Comparison of ENCODE assay signal across 1 cellular context in genomic region chr2:108385411-108386071, GRCh38.
TF ChIP-seq lines count a peak whose summit lies in the region.

No MANE protein-coding gene starts in this region.

TF ChIP-seq in HepG2, 621 proteins besides CTCF, POLR2A, EP300 and RAD21 (continued from another document and continues in another):
- TF ChIP-seq GMEB1 (CRISPR knock-in tag; IDR thresholded peaks at IDR 0.05; ENCODE audit: borderline replicate concordance) = peak; percentile 46; the same call in 1 of the 2 replicates
- no peak for TF ChIP-seq PHF5A (CRISPR knock-in tag; IDR thresholded peaks at IDR 0.05; ENCODE audit: low read depth, unreplicated experiment)
- TF ChIP-seq ATRX (CRISPR knock-in tag; IDR thresholded peaks at IDR 0.05; ENCODE audit: borderline replicate concordance) = no peak
- TF ChIP-seq ZNF589 (CRISPR knock-in tag; conservative IDR thresholded peaks at IDR 0.05) = no peak
- 0 out of 2 replicates have a peak, but pooled peaks have one; percentile 2 for TF ChIP-seq CEBPB (IDR thresholded peaks at IDR 0.05; ENCODE audit: borderline replicate concordance, low read depth, low read length)
- no peak for TF ChIP-seq REL (CRISPR knock-in tag; conservative IDR thresholded peaks at IDR 0.05)
- TF ChIP-seq ZNF644 (CRISPR knock-in tag; IDR thresholded peaks at IDR 0.05; ENCODE audit: low read depth) = peak; percentile 65
- TF ChIP-seq GABPA (IDR thresholded peaks at IDR 0.05; ENCODE audit: low read depth, low read length) = no peak
- peak; percentile 43 for TF ChIP-seq GABPA (CRISPR knock-in tag; IDR thresholded peaks at IDR 0.05; ENCODE audit: low read depth)
- 0 out of 2 replicates have a peak, but pooled peaks have one; percentile 50 for TF ChIP-seq SMAD3 (CRISPR knock-in tag; IDR thresholded peaks at IDR 0.05)
- no peak for TF ChIP-seq SAFB2 (CRISPR knock-in tag; IDR thresholded peaks at IDR 0.05; ENCODE audit: borderline replicate concordance, low read depth)
- TF ChIP-seq ZNF20 (CRISPR knock-in tag; IDR thresholded peaks at IDR 0.05) = no peak
- peak; percentile 58; the same call in 1 of the 2 replicates for TF ChIP-seq NCOA2 (CRISPR knock-in tag; IDR thresholded peaks at IDR 0.05)
- peak; percentile 68; the same call in 1 of the 2 replicates for TF ChIP-seq RCOR2 (CRISPR knock-in tag; IDR thresholded peaks at IDR 0.05)
- no peak for TF ChIP-seq STAT5B (CRISPR knock-in tag; IDR thresholded peaks at IDR 0.05)
- TF ChIP-seq HMGA1 (CRISPR knock-in tag; conservative IDR thresholded peaks at IDR 0.05) = no peak
- TF ChIP-seq HOXD1 (CRISPR knock-in tag; IDR thresholded peaks at IDR 0.05) = 0 out of 2 replicates have a peak, but pooled peaks have one; percentile 45
- TF ChIP-seq SALL1 (CRISPR knock-in tag; IDR thresholded peaks at IDR 0.05) = peak; percentile 59
- no peak for TF ChIP-seq ZNF24 (IDR thresholded peaks at IDR 0.05)
- peak; percentile 58; the same call in 1 of the 2 replicates for TF ChIP-seq ARID3A (IDR thresholded peaks at IDR 0.05; ENCODE audit: low read depth, low read length)
- TF ChIP-seq ESRRA (CRISPR knock-in tag; IDR thresholded peaks at IDR 0.05; ENCODE audit: low read depth) = 0 out of 2 replicates have a peak, but pooled peaks have one; percentile 33
- TF ChIP-seq SMARCE1 (IDR thresholded peaks at IDR 0.05; ENCODE audit: borderline replicate concordance) = no peak
- TF ChIP-seq ZMYM3 (CRISPR knock-in tag; IDR thresholded peaks at IDR 0.05) = no peak
- TF ChIP-seq SMYD3 (CRISPR knock-in tag; IDR thresholded peaks at IDR 0.05) = 0 out of 2 replicates have a peak, but pooled peaks have one; percentile 33
- no peak for TF ChIP-seq DZIP1 (CRISPR knock-in tag; IDR thresholded peaks at IDR 0.05)
- TF ChIP-seq SP4 (CRISPR knock-in tag; IDR thresholded peaks at IDR 0.05) = no peak
- TF ChIP-seq ZNF530 (CRISPR knock-in tag; IDR thresholded peaks at IDR 0.05; ENCODE audit: low read depth) = no peak
- TF ChIP-seq ZNF891 (CRISPR knock-in tag; IDR thresholded peaks at IDR 0.05) = no peak
- TF ChIP-seq IRF2 (CRISPR knock-in tag; IDR thresholded peaks at IDR 0.05) = 0 out of 2 replicates have a peak, but pooled peaks have one; percentile 60
- 0 out of 2 replicates have a peak, but pooled peaks have one; percentile 12 for TF ChIP-seq MIER2 (CRISPR knock-in tag; IDR thresholded peaks at IDR 0.05)
- TF ChIP-seq NFATC3 (CRISPR knock-in tag; IDR thresholded peaks at IDR 0.05) = no peak
- TF ChIP-seq RARA (CRISPR knock-in tag; IDR thresholded peaks at IDR 0.05) = peak; percentile 72
- no peak for TF ChIP-seq ZKSCAN8 (CRISPR knock-in tag; IDR thresholded peaks at IDR 0.05; ENCODE audit: borderline replicate concordance)
- TF ChIP-seq DBP (CRISPR knock-in tag; IDR thresholded peaks at IDR 0.05; ENCODE audit: not compliant biosample characterization) = no peak
- no peak for TF ChIP-seq WIZ (CRISPR knock-in tag; IDR thresholded peaks at IDR 0.05)
- TF ChIP-seq AHDC1 (CRISPR knock-in tag; IDR thresholded peaks at IDR 0.05; ENCODE audit: borderline replicate concordance) = peak; percentile 77; the same call in 1 of the 2 replicates
- TF ChIP-seq ZGPAT (CRISPR knock-in tag; IDR thresholded peaks at IDR 0.05) = peak; percentile 69; the same call in 1 of the 2 replicates
- TF ChIP-seq PAXIP1 (CRISPR knock-in tag; conservative IDR thresholded peaks at IDR 0.05) = peak; percentile 78
- TF ChIP-seq FOSL2 (CRISPR knock-in tag; IDR thresholded peaks at IDR 0.05) = peak; percentile 72
- peak; percentile 69; the same call in 1 of the 2 replicates for TF ChIP-seq ZNF362 (CRISPR knock-in tag; IDR thresholded peaks at IDR 0.05; ENCODE audit: borderline replicate concordance)
- TF ChIP-seq FUBP1 (CRISPR knock-in tag; IDR thresholded peaks at IDR 0.05; ENCODE audit: borderline replicate concordance) = no peak
